27 cellular contexts compared by ENCODE assay signal in genomic region chr5:62419609-62420008, GRCh38. TPM values are rescaled to one million over a fixed set of nuclear protein-coding genes. Genes with fewer than 3 reads are reported as not detected.
A peak's percentile ranks its signal among the peaks of the same experiment; 100 is the strongest.
DNase-seq lines count a peak whose midpoint lies in the region; ATAC-seq, FAIRE-seq and TF ChIP-seq lines count a peak whose summit lies in the region.
"Had no signal": no experiment of that assay in that cellular context is flagged by ENCODE, and none has a peak within 500 bp of the region (broad histone marks: within the 10 kb centered on the region; RNA-seq: fewer than 3 reads in every experiment).

No MANE protein-coding gene starts in this region.

- WGBS in HepG2 (ENCODE audit: low lambda C conversion rate), result 95% methylated on average over 3 of the region's 3 CpGs
- 100% methylated on average over 1 of the region's 3 CpGs for WGBS in right lobe of liver (ENCODE audit: insufficient coverage, low coverage, low lambda C conversion rate, missing lambda C conversion rate)
- WGBS in K562 (ENCODE audit: insufficient coverage, low coverage, missing lambda C conversion rate), result 75% methylated on average over 3 of the region's 3 CpGs
- WGBS in testis, 2 donors, result 91 to 93% methylated on average over 3 of the region's 3 CpGs

- H2AFZ ChIP-seq in HepG2 (ENCODE audit: low read length) (no peak overlapping the region), K562 (ENCODE audit: low read depth, low read length) (no peak overlapping the region)

- in situ Hi-C loops in HepG2 (cut with HindIII; ENCODE audit: extremely low pct_ligation_motif_present, low pct_unique_long_range_greater_than_20kb) (no loop called here), K562 (cut with MboI) (no loop called here)

- no peak overlapping the region for H3K9ac ChIP-seq in HepG2 (ENCODE audit: insufficient read depth, low read depth, low read length)
- no peak overlapping the region for H3K9ac ChIP-seq in K562 (ENCODE audit: insufficient read depth in 1 of 2, low read depth in 2 of 2, low read length in 2 of 2)
- H3K9ac ChIP-seq: BLaER1 had no signal

- DNase-seq in HepG2 (ENCODE audit: low spot score), result no peak
- DNase-seq in right lobe of liver, result no peak
- no peak for DNase-seq in K562 (ENCODE audit: extremely low read depth in 1 of 4, low spot score in 3 of 4)
- no peak for DNase-seq in testis
- no peak for DNase-seq in NCI-H2171 (lab: John Stamatoyannopoulos, UW)
- no peak for DNase-seq in stimulated activated effector memory CD8-positive, alpha-beta T cell treated with anti-CD3 and anti-CD28 coated beads, Interleukin-12 subunit alpha, Interleukin-12 subunit beta, amount 100 ng/mL, for 72 hours (ENCODE audit: low spot score in 2 of 2)
- DNase-seq: 8988T; ACHN; BE2C; C1 segment of cervical spinal cord; CD4-positive, alpha-beta memory T cell; CD4-positive, CD25-positive, alpha-beta regulatory T cell; CD8-positive, alpha-beta memory T cell; COR-L47; DMS 273 treated with DMSO at 0.1 percent for 48 hours; DMS153; DMS53; DMS79; DND-41; EL; GDM1 had no signal

- H3K27ac ChIP-seq in HepG2 (ENCODE audit: extremely low read length, insufficient read depth, low read length) (no peak overlapping the region), right lobe of liver (no peak overlapping the region), K562 (ENCODE audit: extremely low read depth, low read depth, low read length) (0 out of 3 replicates have a peak overlapping the region, but pooled peaks have one; percentile 29), testis (peak overlapping the region; percentile 68 to 72)
- H3K27ac ChIP-seq: BLaER1 had no signal

- peaks cover 20% of the 10 kb centered on the region for H3K36me3 Mint-ChIP-seq in stimulated activated effector memory CD8-positive, alpha-beta T cell treated with anti-CD3 and anti-CD28 coated beads, Interleukin-12 subunit alpha, Interleukin-12 subunit beta, amount 100 ng/mL, for 72 hours

- H3K4me2 ChIP-seq in HepG2 (ENCODE audit: low read depth, low read length) (no peak overlapping the region), K562 (ENCODE audit: insufficient read depth, low read length) (peak overlapping the region; percentile 15; the same call in 1 of the 2 replicates)
- H3K4me2 ChIP-seq: BLaER1 had no signal

- H3K27me3 ChIP-seq in HepG2 (ENCODE audit: control insufficient read depth in 1 of 2, insufficient read depth in 2 of 2, low read length in 2 of 2), result no peaks in the 10 kb centered on the region
- H3K27me3 ChIP-seq in right lobe of liver, result no peaks in the 10 kb centered on the region
- H3K27me3 ChIP-seq in K562 (ENCODE audit: control insufficient read depth in 2 of 2, insufficient read depth in 2 of 2, low read length in 2 of 2), result no peaks in the 10 kb centered on the region; a peak in 1 of 5 replicates
- no peaks in the 10 kb centered on the region for H3K27me3 ChIP-seq in testis
- H3K27me3 ChIP-seq: BE2C, BLaER1 had no signal

- H3K79me2 ChIP-seq in HepG2 (ENCODE audit: insufficient read depth, low read length) (peaks cover 77% of the 10 kb centered on the region), K562 (ENCODE audit: control insufficient read depth, insufficient read depth, low read length) (peaks cover 100% of the 10 kb centered on the region)

- no peak overlapping the region for H3K4me3 Mint-ChIP-seq in stimulated activated effector memory CD8-positive, alpha-beta T cell treated with anti-CD3 and anti-CD28 coated beads, Interleukin-12 subunit alpha, Interleukin-12 subunit beta, amount 100 ng/mL, for 72 hours
- H3K4me3 Mint-ChIP-seq: CD14-positive monocyte; CD4-positive, alpha-beta memory T cell; CD4-positive, CD25-positive, alpha-beta regulatory T cell; CD8-positive, alpha-beta memory T cell had no signal

- no peak overlapping the region for H3K27ac Mint-ChIP-seq in stimulated activated effector memory CD8-positive, alpha-beta T cell treated with anti-CD3 and anti-CD28 coated beads, Interleukin-12 subunit alpha, Interleukin-12 subunit beta, amount 100 ng/mL, for 72 hours
- H3K27ac Mint-ChIP-seq: CD4-positive, CD25-positive, alpha-beta regulatory T cell; CD8-positive, alpha-beta memory T cell had no signal

- H3K9me1 ChIP-seq in K562 (ENCODE audit: control insufficient read depth, insufficient read depth, low read length), result no peaks in the 10 kb centered on the region

- TF ChIP-seq RAD21 in HepG2 (CRISPR knock-in tag; IDR thresholded peaks at IDR 0.05), result no peak
- TF ChIP-seq RAD21 in K562 (CRISPR knock-in tag; conservative IDR thresholded peaks at IDR 0.05 in 1 of 2, IDR thresholded peaks at IDR 0.05 in 1 of 2), result no peak

- TF ChIP-seq EP300 in HepG2 (IDR thresholded peaks at IDR 0.05; ENCODE audit: low read depth in 2 of 2, low read length in 2 of 2) (no peak), HepG2 (CRISPR knock-in tag; IDR thresholded peaks at IDR 0.05; ENCODE audit: borderline replicate concordance) (no peak), K562 (IDR thresholded peaks at IDR 0.05; ENCODE audit: low read length) (no peak)

- H3K9me3 ChIP-seq in HepG2 (ENCODE audit: low read length) (no peaks in the 10 kb centered on the region), right lobe of liver (no peaks in the 10 kb centered on the region), K562 (replicated peaks; ENCODE audit: control insufficient read depth, insufficient read depth, low read depth, low read length) (no peaks in the 10 kb centered on the region), testis (no peaks in the 10 kb centered on the region)
- H3K9me3 ChIP-seq: BE2C, BLaER1 had no signal

- H4K20me1 ChIP-seq in HepG2 (ENCODE audit: insufficient read depth, low read length), result no peaks in the 10 kb centered on the region
- H4K20me1 ChIP-seq in K562 (replicated peaks; ENCODE audit: control insufficient read depth, insufficient read depth, low read length), result no peaks in the 10 kb centered on the region

- CTCF ChIA-PET in HepG2 (lab: Yijun Ruan, JAX; ENCODE audit: low intra/inter-chr PET ratio, low total read pairs), result no interaction called here
- CTCF ChIA-PET in K562 (lab: Yijun Ruan, JAX; ENCODE audit: low intra/inter-chr PET ratio), result no interaction called here

- ATAC-seq in HepG2, result no peak
- ATAC-seq in right lobe of liver, result no peak
- no peak for ATAC-seq in K562
- no peak for ATAC-seq in stimulated activated effector memory CD8-positive, alpha-beta T cell treated with anti-CD3 and anti-CD28 coated beads, Interleukin-12 subunit alpha, Interleukin-12 subunit beta, amount 100 ng/mL, for 72 hours
- ATAC-seq: GM12878 had no signal

- peaks cover 7% of the 10 kb centered on the region for H3K4me1 ChIP-seq in HepG2 (ENCODE audit: insufficient read depth, low read length)
- no peaks in the 10 kb centered on the region for H3K4me1 ChIP-seq in right lobe of liver
- H3K4me1 ChIP-seq in K562 (replicated peaks in 1 of 2; ENCODE audit: control insufficient read depth in 2 of 2, insufficient read depth in 2 of 2, low read length in 2 of 2), result peaks cover 41 to 58% of the 10 kb centered on the region in 2 experiments
- H3K4me1 ChIP-seq in testis, result peaks cover 10% of the 10 kb centered on the region
- H3K4me1 ChIP-seq: BE2C had no signal

- intact Hi-C loops in HepG2 (cut with micrococcal nuclease; ENCODE audit: unreplicated experiment) (no loop called here), right lobe of liver (cut with DNase I) (no loop called here), K562 (cut with micrococcal nuclease) (no loop called here), testis (cut with DNase I; ENCODE audit: low total_unique reads) (no loop called here)

- BruUV-seq in HepG2 (replicated peaks; lab: Mats Ljungman, UMichigan) (no TSS peak), K562 (replicated peaks; lab: Mats Ljungman, UMichigan) (no TSS peak)

- no peaks in the 10 kb centered on the region for H3K9me3 Mint-ChIP-seq in stimulated activated effector memory CD8-positive, alpha-beta T cell treated with anti-CD3 and anti-CD28 coated beads, Interleukin-12 subunit alpha, Interleukin-12 subunit beta, amount 100 ng/mL, for 72 hours
- H3K9me3 Mint-ChIP-seq: CD4-positive, alpha-beta memory T cell; CD4-positive, CD25-positive, alpha-beta regulatory T cell; CD8-positive, alpha-beta memory T cell had no signal

- H3K4me1 Mint-ChIP-seq in stimulated activated effector memory CD8-positive, alpha-beta T cell treated with anti-CD3 and anti-CD28 coated beads, Interleukin-12 subunit alpha, Interleukin-12 subunit beta, amount 100 ng/mL, for 72 hours, result peaks cover 20% of the 10 kb centered on the region
- H3K4me1 Mint-ChIP-seq: CD14-positive monocyte had no signal

- H3K36me3 ChIP-seq in HepG2 (replicated peaks in 1 of 2; ENCODE audit: control insufficient read depth in 1 of 2, insufficient read depth in 2 of 2, low read length in 2 of 2) (peaks cover 0 to 18% of the 10 kb centered on the region in 2 experiments; a peak in 2 of 5 replicates), right lobe of liver (no peaks in the 10 kb centered on the region), K562 (ENCODE audit: control insufficient read depth, insufficient read depth, low read length) (peaks cover 45% of the 10 kb centered on the region; the same call in 2 of the 3 replicates), testis (ENCODE audit: low read depth, missing control alignments) (no peaks in the 10 kb centered on the region)

- POLR2A ChIA-PET in HepG2 (lab: Yijun Ruan, JAX) (no interaction called here), K562 (lab: Yijun Ruan, JAX) (interaction anchor here (2.4 to 3.1 kb wide), 2 partner anchors 13 to 15 kb away, joined by 14 to 16 read pairs; partner anchors contain the start of gene DIMT1)

- TF ChIP-seq POLR2A in HepG2 (IDR thresholded peaks at IDR 0.05; ENCODE audit: insufficient read depth in 1 of 2, low read depth in 2 of 2, low read length in 2 of 2) (no peak), right lobe of liver (IDR thresholded peaks at IDR 0.05) (no peak), K562 (conservative IDR thresholded peaks at IDR 0.05) (no peak), testis (IDR thresholded peaks at IDR 0.05) (no peak)

- TF ChIP-seq CTCF in HepG2 (CRISPR knock-in tag; IDR thresholded peaks at IDR 0.05), result no peak
- no peak for TF ChIP-seq CTCF in right lobe of liver (IDR thresholded peaks at IDR 0.05)
- no peak for TF ChIP-seq CTCF in K562 (IDR thresholded peaks at IDR 0.05 in 2 of 3, conservative IDR thresholded peaks at IDR 0.05 in 1 of 3; ENCODE audit: insufficient read depth in 2 of 3, low read depth in 1 of 3, low read length in 3 of 3)
- no peak for TF ChIP-seq CTCF in testis (IDR thresholded peaks at IDR 0.05)

- no peak overlapping the region for H3K4me3 ChIP-seq in HepG2 (replicated peaks in 1 of 3; ENCODE audit: insufficient read depth in 1 of 3, low read depth in 2 of 3, low read length in 3 of 3)
- no peak overlapping the region for H3K4me3 ChIP-seq in right lobe of liver
- H3K4me3 ChIP-seq in K562, result no peak overlapping the region
- H3K4me3 ChIP-seq in testis, result no peak overlapping the region
- H3K4me3 ChIP-seq: BLaER1, GM12878 had no signal

- FAIRE-seq in HepG2 (lab: Jason Lieb, UNC) (no peak), K562 (lab: Jason Lieb, UNC) (no peak)
- FAIRE-seq: A204.1, GM12878, GM12892, GM18507 had no signal

RNA-seq across cellular contexts. Expression of gene IPO11, which starts 7.0 kb away (rescaled TPM):
- total RNA-seq in HepG2 (2016; rRNA removed; fragmentation: Illumina TruSeq; extraction: Trizol) (24.4 and 47.3 TPM in 2 replicates), right lobe of liver (10 to 100 TPM in 4 of 6 experiments, 1 to 10 TPM in 2; 8.3 to 15.7 (median 13.6) TPM), K562 (2014; rRNA removed) (44.6 and 57.7 TPM in 2 replicates), K562 (2014; rRNA removed; fragmentation: Illumina TruSeq; extraction: Trizol) (94.0 and 105 TPM in 2 replicates), K562 (2015; rRNA removed; fragmentation: Illumina TruSeq; extraction: Trizol) (66.9 and 70.9 TPM in 2 replicates), K562 (2021) (96.0 and 101 TPM in 2 replicates), testis (10 to 100 TPM; 67.3 to 74.5 TPM)
- 10.6 and 12.3 TPM in 2 replicates for total RNA-seq in HepG2 (2016; cell fraction: cytosol; rRNA removed; fragmentation: Illumina TruSeq; extraction: Trizol; ENCODE audit: low read depth)
- 23.4 and 45.3 TPM in 2 replicates for total RNA-seq in HepG2 (2016; cell fraction: insoluble cytoplasmic fraction; rRNA removed; fragmentation: Illumina TruSeq; extraction: Trizol)
- 12.7 and 15.4 TPM in 2 replicates for total RNA-seq in HepG2 (2016; cell fraction: membrane; rRNA removed; fragmentation: Illumina TruSeq; extraction: Trizol)
- total RNA-seq in HepG2 (2016; cell fraction: nucleus; rRNA removed; fragmentation: Illumina TruSeq; extraction: Trizol), result 34.8 and 41.2 TPM in 2 replicates
- polyA plus RNA-seq in HepG2 (2011; rRNA removed) (10.2 and 13.9 TPM in 2 replicates), K562 (2011; rRNA removed) (71.6 and 85.9 TPM in 2 replicates), K562 (2014; fragmentation: Illumina TruSeq; extraction: Trizol) (82.1 and 91.6 TPM in 2 replicates), K562 (2014; fragmentation: Nextera tagmentation; extraction: Ambion mirVana) (10 to 100 TPM; 39.5 to 45.4 TPM), K562 (2014; rRNA removed) (35.4 and 38.7 TPM in 2 replicates), testis (ENCODE audit: insufficient read depth, low read depth, low replicate concordance) (50.3 TPM)
- 6.4 and 8.3 TPM in 2 replicates for polyA plus RNA-seq in HepG2 (2011; cell fraction: cytosol; rRNA removed)
- 10.3 and 11.5 TPM in 2 replicates for polyA plus RNA-seq in HepG2 (2011; cell fraction: nucleus; rRNA removed)
- 9.1 and 15.2 TPM in 2 replicates for polyA plus RNA-seq in HepG2 (2012)
- 2.4 and 3.1 TPM in 2 replicates for polyA plus RNA-seq in HepG2 (2016; cell fraction: cytosol; fragmentation: Illumina TruSeq; extraction: Trizol; ENCODE audit: low read depth)
- 40.1 and 41.1 TPM in 2 replicates for polyA plus RNA-seq in HepG2 (2016; cell fraction: insoluble cytoplasmic fraction; fragmentation: Illumina TruSeq; extraction: Trizol; ENCODE audit: low read depth)
- 7.4 and 8.0 TPM in 2 replicates for polyA plus RNA-seq in HepG2 (2016; cell fraction: membrane; fragmentation: Illumina TruSeq; extraction: Trizol; ENCODE audit: low read depth)
- polyA plus RNA-seq in HepG2 (2016; cell fraction: nucleus; fragmentation: Illumina TruSeq; extraction: Trizol; ENCODE audit: insufficient read depth, low read depth), result 22.7 and 26.1 TPM in 2 replicates
- polyA minus RNA-seq in HepG2 (2011; rRNA and poly(A)+ RNA removed; ENCODE audit: low replicate concordance), result 50.9 and 137 TPM in 2 replicates
- polyA minus RNA-seq in HepG2 (2011; cell fraction: cytosol; rRNA and poly(A)+ RNA removed), result 18.5 and 25.1 TPM in 2 replicates
- polyA minus RNA-seq in HepG2 (2011; cell fraction: nucleus; rRNA and poly(A)+ RNA removed), result 65.4 and 66.4 TPM in 2 replicates
- 185 and 259 TPM in 2 replicates for total RNA-seq in K562 (2011; cell fraction: chromatin; rRNA removed; ENCODE audit: low replicate concordance)
- total RNA-seq in K562 (2011; cell fraction: nucleolus; rRNA removed), result 33.7 and 40.3 TPM in 2 replicates
- 102 and 134 TPM in 2 replicates for total RNA-seq in K562 (2011; cell fraction: nucleoplasm; rRNA removed)
- 46.8 and 52.7 TPM in 2 replicates for polyA plus RNA-seq in K562 (2011; cell fraction: cytosol; rRNA removed)
- polyA plus RNA-seq in K562 (2011; cell fraction: nucleus; rRNA removed), result 55.7 and 69.0 TPM in 2 replicates
- polyA plus RNA-seq in K562 (2012), result 29.9 and 34.4 TPM in 2 replicates
- polyA minus RNA-seq in K562 (2011; rRNA and poly(A)+ RNA removed), result 273 and 294 TPM in 2 replicates
- polyA minus RNA-seq in K562 (2011; cell fraction: cytosol; rRNA and poly(A)+ RNA removed), result 64.4 and 95.9 TPM in 2 replicates
- polyA minus RNA-seq in K562 (2011; cell fraction: nucleus; rRNA and poly(A)+ RNA removed), result 62.2 and 109 TPM in 2 replicates

RNA-seq across cellular contexts. Expression of gene DIMT1, which starts 15.9 kb away (rescaled TPM):
- total RNA-seq in HepG2 (2016; rRNA removed; fragmentation: Illumina TruSeq; extraction: Trizol), result 35.2 and 37.7 TPM in 2 replicates
- total RNA-seq in HepG2 (2016; cell fraction: cytosol; rRNA removed; fragmentation: Illumina TruSeq; extraction: Trizol; ENCODE audit: low read depth), result 10.4 and 10.7 TPM in 2 replicates
- total RNA-seq in HepG2 (2016; cell fraction: insoluble cytoplasmic fraction; rRNA removed; fragmentation: Illumina TruSeq; extraction: Trizol), result 33.8 and 43.5 TPM in 2 replicates
- 21.0 and 22.5 TPM in 2 replicates for total RNA-seq in HepG2 (2016; cell fraction: membrane; rRNA removed; fragmentation: Illumina TruSeq; extraction: Trizol)
- 22.1 and 23.5 TPM in 2 replicates for total RNA-seq in HepG2 (2016; cell fraction: nucleus; rRNA removed; fragmentation: Illumina TruSeq; extraction: Trizol)
- polyA plus RNA-seq in HepG2 (2011; rRNA removed), result 13.8 and 16.1 TPM in 2 replicates
- polyA plus RNA-seq in HepG2 (2011; cell fraction: cytosol; rRNA removed), result 10.3 and 16.4 TPM in 2 replicates
- polyA plus RNA-seq in HepG2 (2011; cell fraction: nucleus; rRNA removed), result 10.8 and 14.2 TPM in 2 replicates
- polyA plus RNA-seq in HepG2 (2012), result 16.2 and 18.3 TPM in 2 replicates
- polyA plus RNA-seq in HepG2 (2016; cell fraction: cytosol; fragmentation: Illumina TruSeq; extraction: Trizol; ENCODE audit: low read depth), result 9.1 and 9.3 TPM in 2 replicates
- polyA plus RNA-seq in HepG2 (2016; cell fraction: insoluble cytoplasmic fraction; fragmentation: Illumina TruSeq; extraction: Trizol; ENCODE audit: low read depth), result 38.7 and 41.2 TPM in 2 replicates
- polyA plus RNA-seq in HepG2 (2016; cell fraction: membrane; fragmentation: Illumina TruSeq; extraction: Trizol; ENCODE audit: low read depth), result 11.7 and 12.2 TPM in 2 replicates
- 34.2 and 34.5 TPM in 2 replicates for polyA plus RNA-seq in HepG2 (2016; cell fraction: nucleus; fragmentation: Illumina TruSeq; extraction: Trizol; ENCODE audit: insufficient read depth, low read depth)
- 9.3 and 9.5 TPM in 2 replicates for polyA minus RNA-seq in HepG2 (2011; rRNA and poly(A)+ RNA removed; ENCODE audit: low replicate concordance)
- polyA minus RNA-seq in HepG2 (2011; cell fraction: cytosol; rRNA and poly(A)+ RNA removed), result 8.7 and 9.2 TPM in 2 replicates
- 21.5 and 22.4 TPM in 2 replicates for polyA minus RNA-seq in HepG2 (2011; cell fraction: nucleus; rRNA and poly(A)+ RNA removed)
- 10 to 100 TPM in 2 of 6 experiments, 1 to 10 TPM in 4; 3.5 to 14.4 (median 8.9) TPM for total RNA-seq in right lobe of liver
- 25.7 and 41.2 TPM in 2 replicates for total RNA-seq in K562 (2011; cell fraction: chromatin; rRNA removed; ENCODE audit: low replicate concordance)
- 17.6 and 19.8 TPM in 2 replicates for total RNA-seq in K562 (2011; cell fraction: nucleolus; rRNA removed)
- total RNA-seq in K562 (2011; cell fraction: nucleoplasm; rRNA removed), result 20.8 and 26.9 TPM in 2 replicates
- 66.8 and 117 TPM in 2 replicates for total RNA-seq in K562 (2014; rRNA removed)
- 54.1 and 67.6 TPM in 2 replicates for total RNA-seq in K562 (2014; rRNA removed; fragmentation: Illumina TruSeq; extraction: Trizol)
- 47.2 and 48.5 TPM in 2 replicates for total RNA-seq in K562 (2015; rRNA removed; fragmentation: Illumina TruSeq; extraction: Trizol)
- 64.3 and 64.5 TPM in 2 replicates for total RNA-seq in K562 (2021)
- 56.4 and 85.3 TPM in 2 replicates for polyA plus RNA-seq in K562 (2011; rRNA removed)
- polyA plus RNA-seq in K562 (2011; cell fraction: cytosol; rRNA removed), result 28.3 and 31.9 TPM in 2 replicates
- 38.6 and 42.2 TPM in 2 replicates for polyA plus RNA-seq in K562 (2011; cell fraction: nucleus; rRNA removed)
- polyA plus RNA-seq in K562 (2012), result 49.7 and 50.9 TPM in 2 replicates
- 54.9 and 59.1 TPM in 2 replicates for polyA plus RNA-seq in K562 (2014; fragmentation: Illumina TruSeq; extraction: Trizol)
- polyA plus RNA-seq in K562 (2014; fragmentation: Nextera tagmentation; extraction: Ambion mirVana), result 10 to 100 TPM; 28.9 to 39.9 TPM
- polyA plus RNA-seq in K562 (2014; rRNA removed), result 53.3 and 73.8 TPM in 2 replicates
- polyA minus RNA-seq in K562 (2011; rRNA and poly(A)+ RNA removed), result 43.7 and 59.4 TPM in 2 replicates
- polyA minus RNA-seq in K562 (2011; cell fraction: cytosol; rRNA and poly(A)+ RNA removed), result 13.9 and 21.2 TPM in 2 replicates
- polyA minus RNA-seq in K562 (2011; cell fraction: nucleus; rRNA and poly(A)+ RNA removed), result 20.9 and 21.4 TPM in 2 replicates
- 10 to 100 TPM; 19.3 to 22.5 TPM for total RNA-seq in testis
- 20.3 TPM for polyA plus RNA-seq in testis (ENCODE audit: insufficient read depth, low read depth, low replicate concordance)

Comparison
In these comparisons a context has a peak if more than half of its experiments do, and no peak if none do; other contexts are left out.
1. H3K27ac ChIP-seq: peak in K562 (single experiment) and testis (2 of 2); none in HepG2 (single experiment) and right lobe of liver (0 of 3).
2. Of the 241 proteins assayed by ChIP-seq in both HepG2 and K562: peak only in HepG2: none; only in K562: ADNP; in both: ZNF121; in neither: 239.